Comparison of ENCODE assay signal across 11 cellular contexts in the genomic region with DNA sequence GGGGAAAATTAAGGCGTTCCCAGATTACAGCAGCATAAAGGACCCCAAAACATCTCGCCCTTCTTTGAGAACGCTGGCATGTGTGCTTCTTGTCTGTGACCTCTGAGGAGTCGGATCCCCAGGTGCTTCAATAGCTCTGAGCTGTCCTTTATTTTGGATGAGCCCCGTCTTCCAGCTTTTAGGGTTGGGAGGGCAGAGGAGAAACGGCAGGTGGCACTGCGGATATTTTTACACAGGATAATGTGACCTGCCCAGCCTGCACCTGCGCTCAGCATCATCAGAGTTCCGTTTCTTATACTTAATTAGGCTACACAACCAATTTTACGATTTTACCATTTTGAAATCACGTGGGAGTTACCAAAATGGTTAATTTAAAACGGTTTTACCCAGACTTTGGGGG.
DNase-seq lines count a peak whose midpoint lies in the region; FAIRE-seq and TF ChIP-seq lines count a peak whose summit lies in the region.
"Had no signal": no experiment of that assay in that cellular context is flagged by ENCODE, and none has a peak within 500 bp of the region (broad histone marks: within the 10 kb centered on the region; RNA-seq: fewer than 3 reads in every experiment).

No MANE protein-coding gene starts in this region.

- intact Hi-C loops in colonic mucosa (cut with DNase I), result loop anchor here (5.0 kb wide), 1 partner anchor 368 kb away; no protein-coding TSS in a partner anchor
- intact Hi-C loops in CD4-positive, alpha-beta memory T cell (cut with micrococcal nuclease), result loop anchor here (1.0 kb wide), 2 partner anchors 368 to 516 kb away; no protein-coding TSS in a partner anchor

- peaks cover 0 to 5% (median 3%) of the 10 kb centered on the region in 4 donors for H3K4me1 Mint-ChIP-seq in CD4-positive, alpha-beta memory T cell

- POLR2A ChIA-PET in CD4-positive, alpha-beta memory T cell (lab: Charles Lee; ENCODE audit: partially characterized antibody), result interaction anchor here (2.8 kb wide), 1 partner anchor 214 kb away, joined by 10 read pairs; no protein-coding TSS in a partner anchor

- DNase-seq in activated CD8-positive, alpha-beta memory T cell treated with anti-CD3 and anti-CD28 coated beads, Interleukin-2, amount 50 U/mL, for 48 hours, result peak; percentile 36
- DNase-seq in activated CD8-positive, alpha-beta memory T cell treated with anti-CD3 and anti-CD28 coated beads for 24 hours, result no peak
- peak; percentile 66 for DNase-seq in NCI-H1105 treated with DMSO at 0.1 percent for 48 hours (lab: John Stamatoyannopoulos, UW)
- peak; percentile 11 for DNase-seq in colonic mucosa
- DNase-seq in NCI-H446 (lab: John Stamatoyannopoulos, UW), result no peak
- DNase-seq in CD4-positive, alpha-beta memory T cell, result no peak
- DNase-seq in RCC 7860 (ENCODE audit: low spot score), result no peak

- no peaks in the 10 kb centered on the region for H3K36me3 ChIP-seq in colonic mucosa
- no peaks in the 10 kb centered on the region for H3K36me3 ChIP-seq in CD4-positive, alpha-beta memory T cell (ENCODE audit: insufficient read depth, low read length)
- H3K36me3 ChIP-seq: BE2C, SJCRH30 had no signal

- no peak for TF ChIP-seq CTCF in colonic mucosa (IDR thresholded peaks at IDR 0.05)

- H3K36me3 Mint-ChIP-seq in CD4-positive, alpha-beta memory T cell, result no peaks in the 10 kb centered on the region
- H3K36me3 Mint-ChIP-seq: CD8-positive, alpha-beta T cell had no signal

- H3K9me3 Mint-ChIP-seq in CD4-positive, alpha-beta memory T cell, result peaks cover 0 to 2% (median 0%) of the 10 kb centered on the region in 8 donors
- H3K9me3 Mint-ChIP-seq: CD8-positive, alpha-beta T cell had no signal

- H3K27ac ChIP-seq in colonic mucosa, result no peak overlapping the region
- no peak overlapping the region for H3K27ac ChIP-seq in CD4-positive, alpha-beta memory T cell (ENCODE audit: low read depth, low read length)
- H3K27ac ChIP-seq: RWPE1, SJCRH30 had no signal

- no peak overlapping the region for H3K4me3 ChIP-seq in colonic mucosa
- no peak overlapping the region for H3K4me3 ChIP-seq in CD4-positive, alpha-beta memory T cell (ENCODE audit: low read length in 2 of 2)
- H3K4me3 ChIP-seq: SJCRH30 had no signal

- H3K27ac Mint-ChIP-seq in CD4-positive, alpha-beta memory T cell, result no peak overlapping the region
- H3K27ac Mint-ChIP-seq: CD8-positive, alpha-beta T cell had no signal

- no peak overlapping the region for H3K4me3 Mint-ChIP-seq in CD4-positive, alpha-beta memory T cell
- H3K4me3 Mint-ChIP-seq: CD8-positive, alpha-beta T cell had no signal

- H3K9me3 ChIP-seq in colonic mucosa, result no peaks in the 10 kb centered on the region
- no peaks in the 10 kb centered on the region for H3K9me3 ChIP-seq in CD4-positive, alpha-beta memory T cell (ENCODE audit: control insufficient read depth in 1 of 2, low read length in 2 of 2)
- H3K9me3 ChIP-seq: BE2C, SJCRH30 had no signal

- no peaks in the 10 kb centered on the region for H3K27me3 ChIP-seq in colonic mucosa
- H3K27me3 ChIP-seq in CD4-positive, alpha-beta memory T cell (ENCODE audit: insufficient read depth, low read length), result no peaks in the 10 kb centered on the region
- H3K27me3 ChIP-seq: BE2C had no signal

- H3K9ac ChIP-seq in colonic mucosa (ENCODE audit: low read depth in 2 of 2, low read length in 2 of 2), result no peak overlapping the region

- CTCF ChIA-PET in CD4-positive, alpha-beta memory T cell (lab: Charles Lee; ENCODE audit: partially characterized antibody), result interaction anchor here (0.6 to 8.4 kb wide), 38 partner anchors 10 to 518 kb away, joined by 3 to 103 read pairs (median 5); partner anchors contain the start of gene UNC93A

- FAIRE-seq in RCC 7860 (lab: Jason Lieb, UNC), result no peak

- peaks cover 2 to 6% of the 10 kb centered on the region in 2 donors for H3K27me3 Mint-ChIP-seq in CD4-positive, alpha-beta memory T cell

- H3K4me1 ChIP-seq in colonic mucosa, result no peaks in the 10 kb centered on the region
- peaks cover 5% of the 10 kb centered on the region for H3K4me1 ChIP-seq in CD4-positive, alpha-beta memory T cell (ENCODE audit: insufficient read depth, low read length)

Comparison
In these comparisons a context has a peak if more than half of its experiments do, and no peak if none do; other contexts are left out.
1. DNase-seq: peak in activated CD8-positive, alpha-beta memory T cell treated with anti-CD3 and anti-CD28 coated beads, Interleukin-2, amount 50 U/mL, for 48 hours (single experiment), NCI-H1105 treated with DMSO at 0.1 percent for 48 hours (single experiment) and colonic mucosa (single experiment); none in activated CD8-positive, alpha-beta memory T cell treated with anti-CD3 and anti-CD28 coated beads for 24 hours (single experiment), NCI-H446 (0 of 2), CD4-positive, alpha-beta memory T cell (0 of 5) and RCC 7860 (single experiment).